ENCODE assay signal across 3 cellular contexts in the genomic region with DNA sequence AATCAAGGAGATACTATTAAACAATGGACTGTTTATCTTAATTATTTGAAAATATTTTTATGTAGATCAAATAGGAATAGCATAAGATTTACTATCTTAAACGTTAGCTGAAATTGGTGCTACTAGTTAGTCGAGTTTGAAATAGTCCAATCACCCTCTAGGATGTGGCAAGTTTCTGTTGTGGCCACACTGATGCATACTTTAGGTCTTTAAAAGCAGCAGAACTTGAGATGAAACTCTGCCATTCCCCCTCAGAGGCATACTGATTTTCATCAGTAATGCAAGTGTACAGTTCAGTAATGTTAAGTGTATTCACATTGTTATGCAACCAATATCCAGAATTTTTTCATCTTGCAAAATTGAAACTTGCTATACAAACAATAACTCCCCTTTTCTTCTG.
"Had no signal": no experiment of that assay in that cellular context is flagged by ENCODE, and none has a peak within 500 bp of the region (broad histone marks: within the 10 kb centered on the region; RNA-seq: fewer than 3 reads in every experiment).

No MANE protein-coding gene starts in this region.

- H3K4me3 ChIP-seq: GM12878 had no signal

- DNase-seq: GDM1, GF-D8 had no signal

- ATAC-seq: GM12878 had no signal
